2 cellular contexts compared by ENCODE assay signal in genomic region chr5:135306557-135306956, GRCh38.
TF ChIP-seq lines count a peak whose summit lies in the region.

No MANE protein-coding gene starts in this region.

TF ChIP-seq in IMR-90, 13 proteins besides CTCF, POLR2A, EP300 and RAD21:
- no peak for TF ChIP-seq ELK1 (IDR thresholded peaks at IDR 0.05; ENCODE audit: borderline replicate concordance, low read depth, low read length)
- TF ChIP-seq MAZ (IDR thresholded peaks at IDR 0.05; ENCODE audit: borderline replicate concordance, low read depth, low read length) = no peak
- TF ChIP-seq USF2 (IDR thresholded peaks at IDR 0.05; ENCODE audit: low read depth, low read length) = no peak
- no peak for TF ChIP-seq MXI1 (IDR thresholded peaks at IDR 0.05; ENCODE audit: borderline replicate concordance, low read depth, low read length)
- TF ChIP-seq CHD1 (IDR thresholded peaks at IDR 0.05; ENCODE audit: low read depth, low read length) = no peak
- TF ChIP-seq CEBPB (IDR thresholded peaks at IDR 0.05; ENCODE audit: low read depth, low read length) = no peak
- TF ChIP-seq BHLHE40 (IDR thresholded peaks at IDR 0.05; ENCODE audit: low read depth, low read length) = no peak
- TF ChIP-seq RFX5 (IDR thresholded peaks at IDR 0.05; ENCODE audit: low read depth, low read length) = no peak
- no peak for TF ChIP-seq RCOR1 (IDR thresholded peaks at IDR 0.05; ENCODE audit: insufficient replicate concordance, low read length)
- TF ChIP-seq MAFK (IDR thresholded peaks at IDR 0.05; ENCODE audit: low read depth, low read length) = no peak
- no peak for TF ChIP-seq SMC3 (IDR thresholded peaks at IDR 0.05; ENCODE audit: low read depth, low read length)
- TF ChIP-seq NFE2L2 (IDR thresholded peaks at IDR 0.05; ENCODE audit: low read depth, low read length) = no peak
- TF ChIP-seq FOS (IDR thresholded peaks at IDR 0.05; ENCODE audit: low read depth, low read length) = no peak

TF ChIP-seq in SK-N-SH treated with all-trans-retinoic acid at 6 μM for 48 hours, 23 proteins besides CTCF, POLR2A, EP300 and RAD21:
- TF ChIP-seq, protein P1, sequence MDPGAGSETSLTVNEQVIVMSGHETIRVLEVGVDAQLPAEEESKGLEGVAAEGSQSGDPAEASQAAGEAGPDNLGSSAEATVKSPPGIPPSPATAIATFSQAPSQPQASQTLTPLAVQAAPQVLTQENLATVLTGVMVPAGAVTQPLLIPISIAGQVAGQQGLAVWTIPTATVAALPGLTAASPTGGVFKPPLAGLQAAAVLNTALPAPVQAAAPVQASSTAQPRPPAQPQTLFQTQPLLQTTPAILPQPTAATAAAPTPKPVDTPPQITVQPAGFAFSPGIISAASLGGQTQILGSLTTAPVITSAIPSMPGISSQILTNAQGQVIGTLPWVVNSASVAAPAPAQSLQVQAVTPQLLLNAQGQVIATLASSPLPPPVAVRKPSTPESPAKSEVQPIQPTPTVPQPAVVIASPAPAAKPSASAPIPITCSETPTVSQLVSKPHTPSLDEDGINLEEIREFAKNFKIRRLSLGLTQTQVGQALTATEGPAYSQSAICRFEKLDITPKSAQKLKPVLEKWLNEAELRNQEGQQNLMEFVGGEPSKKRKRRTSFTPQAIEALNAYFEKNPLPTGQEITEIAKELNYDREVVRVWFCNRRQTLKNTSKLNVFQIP (CRISPR knock-in tag; IDR thresholded peaks at IDR 0.05; ENCODE audit: borderline replicate concordance, low read depth) = no peak
- TF ChIP-seq SNAI2 (CRISPR knock-in tag; IDR thresholded peaks at IDR 0.05) (no peak), ISL1 (CRISPR knock-in tag; IDR thresholded peaks at IDR 0.05) (no peak), GLIS3 (CRISPR knock-in tag; IDR thresholded peaks at IDR 0.05) (no peak), RARB (CRISPR knock-in tag; IDR thresholded peaks at IDR 0.05) (no peak), ZC3H10 (CRISPR knock-in tag; IDR thresholded peaks at IDR 0.05) (no peak), BACH2 (CRISPR knock-in tag; IDR thresholded peaks at IDR 0.05; ENCODE audit: borderline replicate concordance) (no peak), TCF4 (CRISPR knock-in tag; IDR thresholded peaks at IDR 0.05; ENCODE audit: borderline replicate concordance) (no peak), ZNF565 (CRISPR knock-in tag; conservative IDR thresholded peaks at IDR 0.05; ENCODE audit: low read depth) (no peak)
- TF ChIP-seq, protein P2, sequence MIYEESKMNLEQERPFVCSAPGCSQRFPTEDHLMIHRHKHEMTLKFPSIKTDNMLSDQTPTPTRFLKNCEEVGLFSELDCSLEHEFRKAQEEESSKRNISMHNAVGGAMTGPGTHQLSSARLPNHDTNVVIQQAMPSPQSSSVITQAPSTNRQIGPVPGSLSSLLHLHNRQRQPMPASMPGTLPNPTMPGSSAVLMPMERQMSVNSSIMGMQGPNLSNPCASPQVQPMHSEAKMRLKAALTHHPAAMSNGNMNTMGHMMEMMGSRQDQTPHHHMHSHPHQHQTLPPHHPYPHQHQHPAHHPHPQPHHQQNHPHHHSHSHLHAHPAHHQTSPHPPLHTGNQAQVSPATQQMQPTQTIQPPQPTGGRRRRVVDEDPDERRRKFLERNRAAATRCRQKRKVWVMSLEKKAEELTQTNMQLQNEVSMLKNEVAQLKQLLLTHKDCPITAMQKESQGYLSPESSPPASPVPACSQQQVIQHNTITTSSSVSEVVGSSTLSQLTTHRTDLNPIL (CRISPR knock-in tag; IDR thresholded peaks at IDR 0.05; ENCODE audit: low read depth) = no peak
